25 cellular contexts compared by ENCODE assay signal in the genomic region with DNA sequence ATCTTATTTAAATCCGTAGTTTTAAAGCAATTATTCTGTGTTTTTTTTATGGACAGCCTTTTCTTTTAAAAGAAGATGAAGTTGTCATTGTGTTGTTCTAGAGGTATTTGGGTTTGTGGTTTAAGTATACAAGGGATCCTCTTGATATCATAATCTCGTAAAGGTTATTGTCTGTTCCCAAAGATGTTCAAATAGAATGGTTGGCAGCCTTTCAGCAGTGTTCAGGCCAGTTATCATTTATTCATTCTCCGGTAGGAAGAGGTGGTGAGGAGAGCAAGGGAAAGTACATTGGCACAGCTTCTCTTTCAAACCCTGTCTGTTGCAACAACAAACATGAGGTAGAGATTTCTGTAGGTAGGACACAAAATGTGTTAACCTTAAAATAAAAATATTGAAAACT.
"Had no signal": no experiment of that assay in that cellular context is flagged by ENCODE, and none has a peak within 500 bp of the region (broad histone marks: within the 10 kb centered on the region; RNA-seq: fewer than 3 reads in every experiment).

No MANE protein-coding gene starts in this region.

- H3K36me3 ChIP-seq: neutrophil, pancreas, right lobe of liver, sigmoid colon, thoracic aorta, thyroid gland, uterus had no signal

- H3K27ac ChIP-seq: neutrophil, pancreas, psoas muscle, right lobe of liver, sigmoid colon, stomach, thoracic aorta, thyroid gland, tibial nerve, upper lobe of right lung, uterus had no signal

- H3K4me1 ChIP-seq: pancreas, upper lobe of right lung, uterus had no signal

- H3K9me3 ChIP-seq: neutrophil, pancreas, psoas muscle, right lobe of liver, sigmoid colon, stomach, thoracic aorta, thyroid gland, tibial nerve, upper lobe of right lung, uterus had no signal

- H3K4me3 ChIP-seq: pancreas, psoas muscle, right lobe of liver, sigmoid colon, stomach, thoracic aorta, thyroid gland, tibial nerve, upper lobe of right lung, uterus had no signal

- H3K27me3 ChIP-seq: neutrophil, pancreas, right lobe of liver, sigmoid colon, stomach, thyroid gland, tibial nerve, upper lobe of right lung, uterus had no signal

- DNase-seq: naive thymus-derived CD8-positive, alpha-beta T cell; nephron progenitor cell; nucleus accumbens; pancreas; psoas muscle; right cardiac atrium; right lobe of liver; sigmoid colon; small intestine; stimulated activated CD4-positive, alpha-beta T cell treated with anti-CD3 and anti-CD28 coated beads, Interleukin-15, amount 100 ng/mL, for 24 hours; stimulated activated CD4-positive, alpha-beta T cell treated with anti-CD3 and anti-CD28 coated beads, Interleukin-2, amount 100 ng/mL, for 24 hours; stimulated activated CD4-positive, alpha-beta T cell treated with anti-CD3 and anti-CD28 coated beads, Interleukin-2, amount 100 ng/mL, for 48 hours; stimulated activated CD4-positive, alpha-beta T cell treated with anti-CD3 and anti-CD28 coated beads, Interleukin-4, amount 100 ng/mL, for 24 hours; stimulated activated naive B cell treated with anti-CD40 and anti-IgM and Interleukin-4, amounts not matched to agents 10 μg/mL and 1 μg/mL and 100 μg/mL, for 72 hours; stimulated activated naive CD4-positive, alpha-beta T cell treated with Interleukin-2 at 50 U/mL for 16 hours; stomach; thyroid gland; trophoblast cell; upper lobe of right lung; uterus had no signal

- ATAC-seq: naive thymus-derived CD8-positive, alpha-beta T cell; natural killer cell treated with Interleukin-12 subunit alpha and Interleukin-12 subunit beta and Interleukin-15 and Interleukin-18, amount 100 ng/mL, for 72 hours; pancreas; psoas muscle; right cardiac atrium; right lobe of liver; stimulated activated effector memory CD8-positive, alpha-beta T cell treated with anti-CD3 and anti-CD28 coated beads, Interleukin-12 subunit alpha, Interleukin-12 subunit beta, amount 100 ng/mL, for 72 hours; stimulated activated naive B cell treated with anti-CD40 and anti-IgM and Interleukin-4, amounts not matched to agents 10 μg/mL and 1 μg/mL and 100 μg/mL, for 72 hours; upper lobe of right lung had no signal
